In the genomic region with DNA sequence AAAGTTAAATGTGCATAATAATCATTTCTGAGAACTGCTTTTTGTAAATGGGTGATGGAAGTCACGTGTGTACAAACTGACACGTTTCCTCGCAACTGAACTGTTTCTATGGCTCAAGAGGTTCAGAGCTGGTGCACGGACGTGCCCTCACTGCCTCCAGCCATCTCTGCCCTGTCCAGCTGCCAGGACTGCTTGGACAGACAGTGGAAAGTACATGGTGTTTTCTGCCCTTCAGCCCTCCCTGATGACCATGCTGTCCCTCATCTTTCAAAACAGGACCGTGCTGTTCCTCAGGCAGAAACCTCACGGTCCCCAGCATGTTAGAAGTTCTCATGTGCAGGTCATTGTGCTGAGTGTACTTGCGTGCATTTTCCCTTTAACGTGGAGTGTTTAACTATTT, we compare ENCODE assay signal across 2 cellular contexts.
TF ChIP-seq lines count a peak whose summit lies in the region.

No MANE protein-coding gene starts in this region.

TF ChIP-seq in liver, 16 proteins besides CTCF, POLR2A, EP300 and RAD21:
- TF ChIP-seq FOXA1 (IDR thresholded peaks at IDR 0.05) (no peak), NR2F2 (IDR thresholded peaks at IDR 0.05) (no peak), YY1 (IDR thresholded peaks at IDR 0.05) (peak; percentile 46), HNF4A (conservative IDR thresholded peaks at IDR 0.05) (peak; percentile 68 to 72), TAF1 (conservative IDR thresholded peaks at IDR 0.05) (no peak), SP1 (IDR thresholded peaks at IDR 0.05) (peak; percentile 94), HNF4G (IDR thresholded peaks at IDR 0.05) (no peak), GABPA (IDR thresholded peaks at IDR 0.05 in 1 of 2, conservative IDR thresholded peaks at IDR 0.05 in 1 of 2) (no peak), FOXA2 (IDR thresholded peaks at IDR 0.05) (no peak), EGR1 (IDR thresholded peaks at IDR 0.05; ENCODE audit: low read depth in 2 of 2) (no peak), RXRA (IDR thresholded peaks at IDR 0.05) (peak; percentile 85 to 90), JUND (IDR thresholded peaks at IDR 0.05) (peak in 1 of 2 donors; percentile 45)
- TF ChIP-seq, protein P1, sequence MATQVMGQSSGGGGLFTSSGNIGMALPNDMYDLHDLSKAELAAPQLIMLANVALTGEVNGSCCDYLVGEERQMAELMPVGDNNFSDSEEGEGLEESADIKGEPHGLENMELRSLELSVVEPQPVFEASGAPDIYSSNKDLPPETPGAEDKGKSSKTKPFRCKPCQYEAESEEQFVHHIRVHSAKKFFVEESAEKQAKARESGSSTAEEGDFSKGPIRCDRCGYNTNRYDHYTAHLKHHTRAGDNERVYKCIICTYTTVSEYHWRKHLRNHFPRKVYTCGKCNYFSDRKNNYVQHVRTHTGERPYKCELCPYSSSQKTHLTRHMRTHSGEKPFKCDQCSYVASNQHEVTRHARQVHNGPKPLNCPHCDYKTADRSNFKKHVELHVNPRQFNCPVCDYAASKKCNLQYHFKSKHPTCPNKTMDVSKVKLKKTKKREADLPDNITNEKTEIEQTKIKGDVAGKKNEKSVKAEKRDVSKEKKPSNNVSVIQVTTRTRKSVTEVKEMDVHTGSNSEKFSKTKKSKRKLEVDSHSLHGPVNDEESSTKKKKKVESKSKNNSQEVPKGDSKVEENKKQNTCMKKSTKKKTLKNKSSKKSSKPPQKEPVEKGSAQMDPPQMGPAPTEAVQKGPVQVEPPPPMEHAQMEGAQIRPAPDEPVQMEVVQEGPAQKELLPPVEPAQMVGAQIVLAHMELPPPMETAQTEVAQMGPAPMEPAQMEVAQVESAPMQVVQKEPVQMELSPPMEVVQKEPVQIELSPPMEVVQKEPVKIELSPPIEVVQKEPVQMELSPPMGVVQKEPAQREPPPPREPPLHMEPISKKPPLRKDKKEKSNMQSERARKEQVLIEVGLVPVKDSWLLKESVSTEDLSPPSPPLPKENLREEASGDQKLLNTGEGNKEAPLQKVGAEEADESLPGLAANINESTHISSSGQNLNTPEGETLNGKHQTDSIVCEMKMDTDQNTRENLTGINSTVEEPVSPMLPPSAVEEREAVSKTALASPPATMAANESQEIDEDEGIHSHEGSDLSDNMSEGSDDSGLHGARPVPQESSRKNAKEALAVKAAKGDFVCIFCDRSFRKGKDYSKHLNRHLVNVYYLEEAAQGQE (IDR thresholded peaks at IDR 0.05), result no peak
- TF ChIP-seq, protein P2, sequence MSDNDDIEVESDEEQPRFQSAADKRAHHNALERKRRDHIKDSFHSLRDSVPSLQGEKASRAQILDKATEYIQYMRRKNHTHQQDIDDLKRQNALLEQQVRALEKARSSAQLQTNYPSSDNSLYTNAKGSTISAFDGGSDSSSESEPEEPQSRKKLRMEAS (IDR thresholded peaks at IDR 0.05), result no peak
- TF ChIP-seq, protein P3, sequence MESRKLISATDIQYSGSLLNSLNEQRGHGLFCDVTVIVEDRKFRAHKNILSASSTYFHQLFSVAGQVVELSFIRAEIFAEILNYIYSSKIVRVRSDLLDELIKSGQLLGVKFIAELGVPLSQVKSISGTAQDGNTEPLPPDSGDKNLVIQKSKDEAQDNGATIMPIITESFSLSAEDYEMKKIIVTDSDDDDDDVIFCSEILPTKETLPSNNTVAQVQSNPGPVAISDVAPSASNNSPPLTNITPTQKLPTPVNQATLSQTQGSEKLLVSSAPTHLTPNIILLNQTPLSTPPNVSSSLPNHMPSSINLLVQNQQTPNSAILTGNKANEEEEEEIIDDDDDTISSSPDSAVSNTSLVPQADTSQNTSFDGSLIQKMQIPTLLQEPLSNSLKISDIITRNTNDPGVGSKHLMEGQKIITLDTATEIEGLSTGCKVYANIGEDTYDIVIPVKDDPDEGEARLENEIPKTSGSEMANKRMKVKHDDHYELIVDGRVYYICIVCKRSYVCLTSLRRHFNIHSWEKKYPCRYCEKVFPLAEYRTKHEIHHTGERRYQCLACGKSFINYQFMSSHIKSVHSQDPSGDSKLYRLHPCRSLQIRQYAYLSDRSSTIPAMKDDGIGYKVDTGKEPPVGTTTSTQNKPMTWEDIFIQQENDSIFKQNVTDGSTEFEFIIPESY (IDR thresholded peaks at IDR 0.05), result no peak
- TF ChIP-seq, protein P4, sequence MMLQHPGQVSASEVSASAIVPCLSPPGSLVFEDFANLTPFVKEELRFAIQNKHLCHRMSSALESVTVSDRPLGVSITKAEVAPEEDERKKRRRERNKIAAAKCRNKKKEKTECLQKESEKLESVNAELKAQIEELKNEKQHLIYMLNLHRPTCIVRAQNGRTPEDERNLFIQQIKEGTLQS (IDR thresholded peaks at IDR 0.05), result no peak

TF ChIP-seq in HepG2, 621 proteins besides CTCF, POLR2A, EP300 and RAD21:
- TF ChIP-seq ZFAT (CRISPR knock-in tag; conservative IDR thresholded peaks at IDR 0.05) (no peak), ZNF660 (CRISPR knock-in tag; IDR thresholded peaks at IDR 0.05; ENCODE audit: borderline replicate concordance, low read depth) (no peak), ZNF382 (CRISPR knock-in tag; IDR thresholded peaks at IDR 0.05; ENCODE audit: borderline replicate concordance) (no peak), PHF20 (CRISPR knock-in tag; IDR thresholded peaks at IDR 0.05) (no peak), ZSCAN29 (CRISPR knock-in tag; conservative IDR thresholded peaks at IDR 0.05) (no peak), GATAD2A (CRISPR knock-in tag; IDR thresholded peaks at IDR 0.05) (no peak), SMAD1 (CRISPR knock-in tag; IDR thresholded peaks at IDR 0.05; ENCODE audit: borderline replicate concordance, low read depth) (no peak), ZNF552 (CRISPR knock-in tag; IDR thresholded peaks at IDR 0.05; ENCODE audit: borderline replicate concordance) (no peak), MIER3 (CRISPR knock-in tag; IDR thresholded peaks at IDR 0.05; ENCODE audit: borderline replicate concordance) (no peak), TOPORS (CRISPR knock-in tag; IDR thresholded peaks at IDR 0.05) (no peak), TGIF2 (CRISPR knock-in tag; IDR thresholded peaks at IDR 0.05) (no peak), POGZ (CRISPR knock-in tag; IDR thresholded peaks at IDR 0.05) (no peak), ZNF329 (CRISPR knock-in tag; IDR thresholded peaks at IDR 0.05; ENCODE audit: low read depth) (no peak)
- TF ChIP-seq, protein P5, sequence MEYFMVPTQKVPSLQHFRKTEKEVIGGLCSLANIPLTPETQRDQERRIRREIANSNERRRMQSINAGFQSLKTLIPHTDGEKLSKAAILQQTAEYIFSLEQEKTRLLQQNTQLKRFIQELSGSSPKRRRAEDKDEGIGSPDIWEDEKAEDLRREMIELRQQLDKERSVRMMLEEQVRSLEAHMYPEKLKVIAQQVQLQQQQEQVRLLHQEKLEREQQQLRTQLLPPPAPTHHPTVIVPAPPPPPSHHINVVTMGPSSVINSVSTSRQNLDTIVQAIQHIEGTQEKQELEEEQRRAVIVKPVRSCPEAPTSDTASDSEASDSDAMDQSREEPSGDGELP (IDR thresholded peaks at IDR 0.05; ENCODE audit: borderline replicate concordance, low read depth), result no peak
- TF ChIP-seq, protein P6, sequence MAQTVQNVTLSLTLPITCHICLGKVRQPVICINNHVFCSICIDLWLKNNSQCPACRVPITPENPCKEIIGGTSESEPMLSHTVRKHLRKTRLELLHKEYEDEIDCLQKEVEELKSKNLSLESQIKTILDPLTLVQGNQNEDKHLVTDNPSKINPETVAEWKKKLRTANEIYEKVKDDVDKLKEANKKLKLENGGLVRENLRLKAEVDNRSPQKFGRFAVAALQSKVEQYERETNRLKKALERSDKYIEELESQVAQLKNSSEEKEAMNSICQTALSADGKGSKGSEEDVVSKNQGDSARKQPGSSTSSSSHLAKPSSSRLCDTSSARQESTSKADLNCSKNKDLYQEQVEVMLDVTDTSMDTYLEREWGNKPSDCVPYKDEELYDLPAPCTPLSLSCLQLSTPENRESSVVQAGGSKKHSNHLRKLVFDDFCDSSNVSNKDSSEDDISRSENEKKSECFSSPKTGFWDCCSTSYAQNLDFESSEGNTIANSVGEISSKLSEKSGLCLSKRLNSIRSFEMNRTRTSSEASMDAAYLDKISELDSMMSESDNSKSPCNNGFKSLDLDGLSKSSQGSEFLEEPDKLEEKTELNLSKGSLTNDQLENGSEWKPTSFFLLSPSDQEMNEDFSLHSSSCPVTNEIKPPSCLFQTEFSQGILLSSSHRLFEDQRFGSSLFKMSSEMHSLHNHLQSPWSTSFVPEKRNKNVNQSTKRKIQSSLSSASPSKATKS (CRISPR knock-in tag; IDR thresholded peaks at IDR 0.05), result no peak
- TF ChIP-seq, protein P7, sequence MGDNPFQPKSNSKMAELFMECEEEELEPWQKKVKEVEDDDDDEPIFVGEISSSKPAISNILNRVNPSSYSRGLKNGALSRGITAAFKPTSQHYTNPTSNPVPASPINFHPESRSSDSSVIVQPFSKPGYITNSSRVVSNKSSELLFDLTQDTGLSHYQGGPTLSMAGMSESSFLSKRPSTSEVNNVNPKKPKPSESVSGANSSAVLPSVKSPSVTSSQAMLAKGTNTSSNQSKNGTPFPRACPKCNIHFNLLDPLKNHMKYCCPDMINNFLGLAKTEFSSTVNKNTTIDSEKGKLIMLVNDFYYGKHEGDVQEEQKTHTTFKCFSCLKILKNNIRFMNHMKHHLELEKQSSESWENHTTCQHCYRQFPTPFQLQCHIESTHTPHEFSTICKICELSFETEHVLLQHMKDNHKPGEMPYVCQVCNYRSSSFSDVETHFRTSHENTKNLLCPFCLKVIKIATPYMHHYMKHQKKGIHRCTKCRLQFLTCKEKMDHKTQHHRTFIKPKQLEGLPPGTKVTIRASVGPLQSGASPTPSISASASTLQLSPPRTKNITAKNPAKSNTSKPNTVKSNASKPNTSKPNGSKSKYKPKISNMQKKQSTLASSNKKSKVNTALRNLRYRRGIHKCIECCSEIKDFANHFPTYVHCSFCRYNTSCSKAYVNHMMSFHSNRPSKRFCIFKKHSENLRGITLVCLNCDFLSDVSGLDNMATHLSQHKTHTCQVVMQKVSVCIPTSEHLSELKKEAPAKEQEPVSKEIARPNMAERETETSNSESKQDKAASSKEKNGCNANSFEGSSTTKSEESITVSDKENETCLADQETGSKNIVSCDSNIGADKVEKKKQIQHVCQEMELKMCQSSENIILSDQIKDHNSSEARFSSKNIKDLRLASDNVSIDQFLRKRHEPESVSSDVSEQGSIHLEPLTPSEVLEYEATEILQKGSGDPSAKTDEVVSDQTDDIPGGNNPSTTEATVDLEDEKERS (CRISPR knock-in tag; IDR thresholded peaks at IDR 0.05), result no peak
- TF ChIP-seq, protein P8, sequence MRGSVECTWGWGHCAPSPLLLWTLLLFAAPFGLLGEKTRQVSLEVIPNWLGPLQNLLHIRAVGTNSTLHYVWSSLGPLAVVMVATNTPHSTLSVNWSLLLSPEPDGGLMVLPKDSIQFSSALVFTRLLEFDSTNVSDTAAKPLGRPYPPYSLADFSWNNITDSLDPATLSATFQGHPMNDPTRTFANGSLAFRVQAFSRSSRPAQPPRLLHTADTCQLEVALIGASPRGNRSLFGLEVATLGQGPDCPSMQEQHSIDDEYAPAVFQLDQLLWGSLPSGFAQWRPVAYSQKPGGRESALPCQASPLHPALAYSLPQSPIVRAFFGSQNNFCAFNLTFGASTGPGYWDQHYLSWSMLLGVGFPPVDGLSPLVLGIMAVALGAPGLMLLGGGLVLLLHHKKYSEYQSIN (CRISPR knock-in tag; IDR thresholded peaks at IDR 0.05; ENCODE audit: borderline replicate concordance), result no peak
- TF ChIP-seq, protein P9, sequence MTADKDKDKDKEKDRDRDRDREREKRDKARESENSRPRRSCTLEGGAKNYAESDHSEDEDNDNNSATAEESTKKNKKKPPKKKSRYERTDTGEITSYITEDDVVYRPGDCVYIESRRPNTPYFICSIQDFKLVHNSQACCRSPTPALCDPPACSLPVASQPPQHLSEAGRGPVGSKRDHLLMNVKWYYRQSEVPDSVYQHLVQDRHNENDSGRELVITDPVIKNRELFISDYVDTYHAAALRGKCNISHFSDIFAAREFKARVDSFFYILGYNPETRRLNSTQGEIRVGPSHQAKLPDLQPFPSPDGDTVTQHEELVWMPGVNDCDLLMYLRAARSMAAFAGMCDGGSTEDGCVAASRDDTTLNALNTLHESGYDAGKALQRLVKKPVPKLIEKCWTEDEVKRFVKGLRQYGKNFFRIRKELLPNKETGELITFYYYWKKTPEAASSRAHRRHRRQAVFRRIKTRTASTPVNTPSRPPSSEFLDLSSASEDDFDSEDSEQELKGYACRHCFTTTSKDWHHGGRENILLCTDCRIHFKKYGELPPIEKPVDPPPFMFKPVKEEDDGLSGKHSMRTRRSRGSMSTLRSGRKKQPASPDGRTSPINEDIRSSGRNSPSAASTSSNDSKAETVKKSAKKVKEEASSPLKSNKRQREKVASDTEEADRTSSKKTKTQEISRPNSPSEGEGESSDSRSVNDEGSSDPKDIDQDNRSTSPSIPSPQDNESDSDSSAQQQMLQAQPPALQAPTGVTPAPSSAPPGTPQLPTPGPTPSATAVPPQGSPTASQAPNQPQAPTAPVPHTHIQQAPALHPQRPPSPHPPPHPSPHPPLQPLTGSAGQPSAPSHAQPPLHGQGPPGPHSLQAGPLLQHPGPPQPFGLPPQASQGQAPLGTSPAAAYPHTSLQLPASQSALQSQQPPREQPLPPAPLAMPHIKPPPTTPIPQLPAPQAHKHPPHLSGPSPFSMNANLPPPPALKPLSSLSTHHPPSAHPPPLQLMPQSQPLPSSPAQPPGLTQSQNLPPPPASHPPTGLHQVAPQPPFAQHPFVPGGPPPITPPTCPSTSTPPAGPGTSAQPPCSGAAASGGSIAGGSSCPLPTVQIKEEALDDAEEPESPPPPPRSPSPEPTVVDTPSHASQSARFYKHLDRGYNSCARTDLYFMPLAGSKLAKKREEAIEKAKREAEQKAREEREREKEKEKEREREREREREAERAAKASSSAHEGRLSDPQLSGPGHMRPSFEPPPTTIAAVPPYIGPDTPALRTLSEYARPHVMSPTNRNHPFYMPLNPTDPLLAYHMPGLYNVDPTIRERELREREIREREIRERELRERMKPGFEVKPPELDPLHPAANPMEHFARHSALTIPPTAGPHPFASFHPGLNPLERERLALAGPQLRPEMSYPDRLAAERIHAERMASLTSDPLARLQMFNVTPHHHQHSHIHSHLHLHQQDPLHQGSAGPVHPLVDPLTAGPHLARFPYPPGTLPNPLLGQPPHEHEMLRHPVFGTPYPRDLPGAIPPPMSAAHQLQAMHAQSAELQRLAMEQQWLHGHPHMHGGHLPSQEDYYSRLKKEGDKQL (CRISPR knock-in tag; IDR thresholded peaks at IDR 0.05; ENCODE audit: low read depth), result no peak
- TF ChIP-seq, protein P10, sequence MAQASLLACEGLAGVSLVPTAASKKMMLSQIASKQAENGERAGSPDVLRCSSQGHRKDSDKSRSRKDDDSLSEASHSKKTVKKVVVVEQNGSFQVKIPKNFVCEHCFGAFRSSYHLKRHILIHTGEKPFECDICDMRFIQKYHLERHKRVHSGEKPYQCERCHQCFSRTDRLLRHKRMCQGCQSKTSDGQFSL (CRISPR knock-in tag; IDR thresholded peaks at IDR 0.05), result no peak
- TF ChIP-seq, protein P11, sequence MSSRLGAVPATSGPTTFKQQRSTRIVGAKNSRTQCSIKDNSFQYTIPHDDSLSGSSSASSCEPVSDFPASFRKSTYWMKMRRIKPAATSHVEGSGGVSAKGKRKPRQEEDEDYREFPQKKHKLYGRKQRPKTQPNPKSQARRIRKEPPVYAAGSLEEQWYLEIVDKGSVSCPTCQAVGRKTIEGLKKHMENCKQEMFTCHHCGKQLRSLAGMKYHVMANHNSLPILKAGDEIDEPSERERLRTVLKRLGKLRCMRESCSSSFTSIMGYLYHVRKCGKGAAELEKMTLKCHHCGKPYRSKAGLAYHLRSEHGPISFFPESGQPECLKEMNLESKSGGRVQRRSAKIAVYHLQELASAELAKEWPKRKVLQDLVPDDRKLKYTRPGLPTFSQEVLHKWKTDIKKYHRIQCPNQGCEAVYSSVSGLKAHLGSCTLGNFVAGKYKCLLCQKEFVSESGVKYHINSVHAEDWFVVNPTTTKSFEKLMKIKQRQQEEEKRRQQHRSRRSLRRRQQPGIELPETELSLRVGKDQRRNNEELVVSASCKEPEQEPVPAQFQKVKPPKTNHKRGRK (CRISPR knock-in tag; IDR thresholded peaks at IDR 0.05), result no peak
TF ChIP-seq in HepG2: peak in this region for 0.
